ENCODE assay signal across 10 cellular contexts in genomic region chr20:51750037-51750769, GRCh38. TPM values are rescaled to one million over a fixed set of nuclear protein-coding genes. Genes with fewer than 3 reads are reported as not detected.
A peak's percentile ranks its signal among the peaks of the same experiment; 100 is the strongest.
DNase-seq lines count a peak whose midpoint lies in the region; ATAC-seq, FAIRE-seq and TF ChIP-seq lines count a peak whose summit lies in the region.
"Had no signal": no experiment of that assay in that cellular context is flagged by ENCODE, and none has a peak within 500 bp of the region (broad histone marks: within the 10 kb centered on the region; RNA-seq: fewer than 3 reads in every experiment).

No MANE protein-coding gene starts in this region.

- no peaks in the 10 kb centered on the region for H3F3A ChIP-seq in MM.1S (ENCODE audit: insufficient read depth, low read length)

- no peak overlapping the region for H3K4me3 Mint-ChIP-seq in stimulated activated naive CD8-positive, alpha-beta T cell treated with anti-CD3 and anti-CD28 coated beads, Interleukin-15, amount 100 ng/mL, for 72 hours
- no peak overlapping the region for H3K4me3 Mint-ChIP-seq in natural killer cell treated with Interleukin-12 subunit alpha and Interleukin-12 subunit beta and Interleukin-15 and Interleukin-18, amount 100 ng/mL, for 72 hours

- peaks cover 0 to 5% of the 10 kb centered on the region in 2 donors for H3K9me3 Mint-ChIP-seq in stimulated activated naive CD8-positive, alpha-beta T cell treated with anti-CD3 and anti-CD28 coated beads, Interleukin-15, amount 100 ng/mL, for 72 hours
- H3K9me3 Mint-ChIP-seq in natural killer cell treated with Interleukin-12 subunit alpha and Interleukin-12 subunit beta and Interleukin-15 and Interleukin-18, amount 100 ng/mL, for 72 hours: peaks cover 4% of the 10 kb centered on the region

- H2AFZ ChIP-seq in MM.1S (ENCODE audit: low read length): no peak overlapping the region

- no peaks in the 10 kb centered on the region for H3K4me1 Mint-ChIP-seq in stimulated activated naive CD8-positive, alpha-beta T cell treated with anti-CD3 and anti-CD28 coated beads, Interleukin-15, amount 100 ng/mL, for 72 hours
- H3K4me1 Mint-ChIP-seq in natural killer cell treated with Interleukin-12 subunit alpha and Interleukin-12 subunit beta and Interleukin-15 and Interleukin-18, amount 100 ng/mL, for 72 hours (ENCODE audit: low read depth in 2 of 2): peaks cover 0 to 13% of the 10 kb centered on the region in 2 donors

- DNase-seq in stimulated activated naive CD8-positive, alpha-beta T cell treated with anti-CD3 and anti-CD28 coated beads, Interleukin-15, Interleukin-2, amounts not matched to agents 100 U/mL and 50 U/mL, for 24 hours: peak; percentile 46
- DNase-seq in stimulated activated naive CD8-positive, alpha-beta T cell treated with anti-CD3 and anti-CD28 coated beads, Interleukin-15, amount 100 ng/mL, for 72 hours: no peak
- DNase-seq in natural killer cell treated with Interleukin-12 subunit alpha and Interleukin-12 subunit beta and Interleukin-15 and Interleukin-18, amount 100 ng/mL, for 72 hours (ENCODE audit: low spot score): no peak
- no peak for DNase-seq in vagina (ENCODE audit: extremely low spot score in 2 of 2)
- DNase-seq in MM.1S: no peak
- no peak for DNase-seq in GM12891 (ENCODE audit: insufficient read length, low spot score)

- H3K79me2 ChIP-seq in MM.1S (ENCODE audit: low read length): no peaks in the 10 kb centered on the region

- no peaks in the 10 kb centered on the region for H3K9me2 ChIP-seq in MM.1S (replicated peaks; ENCODE audit: insufficient read depth, low read length)

- ATAC-seq in stimulated activated naive CD8-positive, alpha-beta T cell treated with anti-CD3 and anti-CD28 coated beads, Interleukin-15, Interleukin-2, amounts not matched to agents 100 U/mL and 50 U/mL, for 24 hours: peak; percentile 81
- no peak for ATAC-seq in stimulated activated naive CD8-positive, alpha-beta T cell treated with anti-CD3 and anti-CD28 coated beads, Interleukin-15, amount 100 ng/mL, for 72 hours
- ATAC-seq in SK-N-SH treated with all-trans-retinoic acid at 6 μM for 48 hours: peak; percentile 89
- ATAC-seq in esophagus mucosa: peak; percentile 98
- peak; percentile 51 to 77 for ATAC-seq in natural killer cell treated with Interleukin-12 subunit alpha and Interleukin-12 subunit beta and Interleukin-15 and Interleukin-18, amount 100 ng/mL, for 72 hours

- no peaks in the 10 kb centered on the region for H3K36me3 Mint-ChIP-seq in natural killer cell treated with Interleukin-12 subunit alpha and Interleukin-12 subunit beta and Interleukin-15 and Interleukin-18, amount 100 ng/mL, for 72 hours

- H3K9me3 ChIP-seq in vagina (no peaks in the 10 kb centered on the region), MM.1S (replicated peaks; ENCODE audit: insufficient read depth, low read length) (no peaks in the 10 kb centered on the region)

- TF ChIP-seq CTCF in vagina (IDR thresholded peaks at IDR 0.05): no peak
- no peak for TF ChIP-seq CTCF in MM.1S (IDR thresholded peaks at IDR 0.05; ENCODE audit: low read length)

- no peak overlapping the region for H3K9ac ChIP-seq in MM.1S (ENCODE audit: low read length)

- H3K36me3 ChIP-seq in vagina (no peaks in the 10 kb centered on the region), MM.1S (replicated peaks; ENCODE audit: insufficient read depth, low read length) (no peaks in the 10 kb centered on the region)
- H3K36me3 ChIP-seq: cardiac muscle cell had no signal

- no peak overlapping the region for H3K4me3 ChIP-seq in vagina
- no peak overlapping the region for H3K4me3 ChIP-seq in MM.1S (ENCODE audit: low read length)
- H3K4me3 ChIP-seq: cardiac muscle cell had no signal

- H4K20me1 ChIP-seq in MM.1S (ENCODE audit: insufficient read depth, low read length): no peaks in the 10 kb centered on the region

- peak overlapping the region; percentile 10 for H3K27ac ChIP-seq in vagina
- H3K27ac ChIP-seq in MM.1S (ENCODE audit: low read length): no peak overlapping the region
- H3K27ac ChIP-seq: cardiac muscle cell had no signal

- intact Hi-C loops in vagina (cut with DNase I): no loop called here

- no peak for FAIRE-seq in GM12891 (lab: Jason Lieb, UNC)
- FAIRE-seq: GM18507 had no signal

- no peak overlapping the region for H3K27ac Mint-ChIP-seq in stimulated activated naive CD8-positive, alpha-beta T cell treated with anti-CD3 and anti-CD28 coated beads, Interleukin-15, amount 100 ng/mL, for 72 hours
- H3K27ac Mint-ChIP-seq in natural killer cell treated with Interleukin-12 subunit alpha and Interleukin-12 subunit beta and Interleukin-15 and Interleukin-18, amount 100 ng/mL, for 72 hours: peak overlapping the region in 1 of 2 donors; percentile 26

- no peak for TF ChIP-seq POLR2A in vagina (IDR thresholded peaks at IDR 0.05)
- TF ChIP-seq POLR2A in GM12891 (IDR thresholded peaks at IDR 0.05; ENCODE audit: low read depth, low read length): no peak

- H3K4me1 ChIP-seq in vagina (peaks cover 25% of the 10 kb centered on the region), MM.1S (ENCODE audit: low read length) (no peaks in the 10 kb centered on the region)

- H3K4me2 ChIP-seq in MM.1S (ENCODE audit: low read depth, low read length): no peak overlapping the region

- peaks cover 5% of the 10 kb centered on the region for H3K27me3 Mint-ChIP-seq in stimulated activated naive CD8-positive, alpha-beta T cell treated with anti-CD3 and anti-CD28 coated beads, Interleukin-15, amount 100 ng/mL, for 72 hours
- no peaks in the 10 kb centered on the region for H3K27me3 Mint-ChIP-seq in natural killer cell treated with Interleukin-12 subunit alpha and Interleukin-12 subunit beta and Interleukin-15 and Interleukin-18, amount 100 ng/mL, for 72 hours

- H3K27me3 ChIP-seq in vagina: no peaks in the 10 kb centered on the region
- no peaks in the 10 kb centered on the region for H3K27me3 ChIP-seq in MM.1S (replicated peaks; ENCODE audit: insufficient read depth, low read length)
- H3K27me3 ChIP-seq: cardiac muscle cell had no signal

TF ChIP-seq in SK-N-SH treated with all-trans-retinoic acid at 6 μM for 48 hours, 23 proteins besides CTCF, POLR2A, EP300 and RAD21:
- no peak for TF ChIP-seq ZNF8 (CRISPR knock-in tag; IDR thresholded peaks at IDR 0.05)
- TF ChIP-seq ZFP30 (CRISPR knock-in tag; IDR thresholded peaks at IDR 0.05): no peak
- TF ChIP-seq ZNF565 (CRISPR knock-in tag; conservative IDR thresholded peaks at IDR 0.05; ENCODE audit: low read depth): no peak
- TF ChIP-seq PPARA (CRISPR knock-in tag; IDR thresholded peaks at IDR 0.05; ENCODE audit: borderline replicate concordance): no peak
- TF ChIP-seq OSR1 (CRISPR knock-in tag; IDR thresholded peaks at IDR 0.05): no peak
- TF ChIP-seq RARB (CRISPR knock-in tag; IDR thresholded peaks at IDR 0.05): no peak
- no peak for TF ChIP-seq ZC3H10 (CRISPR knock-in tag; IDR thresholded peaks at IDR 0.05)
- no peak for TF ChIP-seq GLIS3 (CRISPR knock-in tag; IDR thresholded peaks at IDR 0.05)
- TF ChIP-seq CREB5 (CRISPR knock-in tag; IDR thresholded peaks at IDR 0.05; ENCODE audit: low read depth): peak; percentile 29; the same call in 1 of the 2 replicates
- no peak for TF ChIP-seq BACH2 (CRISPR knock-in tag; IDR thresholded peaks at IDR 0.05; ENCODE audit: borderline replicate concordance)
- TF ChIP-seq ZFP3 (CRISPR knock-in tag; IDR thresholded peaks at IDR 0.05): peak; percentile 68; the same call in 1 of the 2 replicates

TF ChIP-seq in GM12891, 5 proteins besides CTCF, POLR2A, EP300 and RAD21:
- TF ChIP-seq POLR2AphosphoS5 (IDR thresholded peaks at IDR 0.05; ENCODE audit: low read depth, low read length): no peak
- no peak for TF ChIP-seq TAF1 (IDR thresholded peaks at IDR 0.05; ENCODE audit: low read depth, low read length)
- no peak for TF ChIP-seq POU2F2 (IDR thresholded peaks at IDR 0.05; ENCODE audit: low read depth, low read length)
- no peak for TF ChIP-seq SPI1 (IDR thresholded peaks at IDR 0.05; ENCODE audit: low read depth, low read length)
- TF ChIP-seq PAX5 (IDR thresholded peaks at IDR 0.05; ENCODE audit: insufficient read depth, low read length, severe bottlenecking): no peak
TF ChIP-seq in GM12891: peak in this region for 0.

RNA-seq across cellular contexts. Expression of gene ATP9A, which starts 18.0 kb away (rescaled TPM):
- total RNA-seq in esophagus mucosa (29.3 TPM), vagina (35.8 TPM)
- 10 to 100 TPM in 1 of 2 donors, 1 to 10 TPM in 1; 1.4 to 18.9 TPM for total RNA-seq in natural killer cell treated with Interleukin-12 subunit alpha and Interleukin-12 subunit beta and Interleukin-15 and Interleukin-18, amount 100 ng/mL, for 72 hours
- polyA plus RNA-seq in GM12891 (2012; ENCODE audit: low read depth, missing spikeins): 0.04 TPM

RNA-seq across cellular contexts. Expression of gene SALL4, which starts 52.1 kb away (rescaled TPM):
- total RNA-seq in esophagus mucosa (0.44 TPM), vagina (not detected)
- 1 to 10 TPM in 1 of 2 donors, not detected in 1; 2.0 TPM for total RNA-seq in natural killer cell treated with Interleukin-12 subunit alpha and Interleukin-12 subunit beta and Interleukin-15 and Interleukin-18, amount 100 ng/mL, for 72 hours
- 0.04 TPM for polyA plus RNA-seq in GM12891 (2012; ENCODE audit: low read depth, missing spikeins)
